ENCODE assay signal across 28 cellular contexts in the genomic region with DNA sequence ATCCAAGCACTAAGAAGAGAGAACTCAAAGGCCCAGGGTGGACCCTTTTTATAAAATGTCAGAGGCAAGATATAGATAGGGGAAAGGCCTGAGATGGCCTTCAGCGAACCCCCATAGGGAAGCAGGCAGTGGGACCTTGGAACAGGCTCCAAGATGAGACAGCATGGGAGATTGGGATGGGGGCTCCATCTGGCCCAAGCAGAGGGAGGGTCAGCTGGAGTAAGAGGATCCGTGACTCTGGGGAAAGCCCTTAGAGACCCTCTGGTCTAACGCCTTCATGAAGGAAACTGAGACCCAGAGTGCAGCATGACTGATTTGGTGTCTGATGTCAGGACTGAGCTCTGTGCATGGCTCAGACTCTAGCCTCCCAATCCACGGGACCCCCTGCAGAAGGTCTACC. TPM values are rescaled to one million over a fixed set of nuclear protein-coding genes. Genes with fewer than 3 reads are reported as not detected.
"Had no signal": no experiment of that assay in that cellular context is flagged by ENCODE, and none has a peak within 500 bp of the region (broad histone marks: within the 10 kb centered on the region; RNA-seq: fewer than 3 reads in every experiment).

No MANE protein-coding gene starts in this region.

- DNase-seq: colonic mucosa; cortex of kidney; effector CD8-positive, alpha-beta T cell; effector memory CD8-positive, alpha-beta T cell; endodermal cell; erythroblast; esophagus squamous epithelium; foreskin fibroblast; foreskin melanocyte; gastrocnemius medialis; glutamatergic neuron; head of caudate nucleus; heart right ventricle; hippocampal formation; immature natural killer cell; islet precursor cell; left cardiac atrium; left lung; left ventricle myocardium superior; lower lobe of right lung; mesenchymal stem cell; naive B cell had no signal

- H3K36me3 ChIP-seq: colonic mucosa, esophagus squamous epithelium, gastrocnemius medialis, heart right ventricle, left lung, lower lobe of right lung had no signal

- ATAC-seq: effector memory CD8-positive, alpha-beta T cell; gastrocnemius medialis; heart right ventricle; left cardiac atrium; left lung; left ventricle myocardium superior; lower lobe of right lung; mucosa of descending colon; naive thymus-derived CD8-positive, alpha-beta T cell had no signal

- H3K4me3 ChIP-seq: colonic mucosa, esophagus squamous epithelium, gastrocnemius medialis, heart right ventricle, left lung, lower lobe of right lung, mucosa of descending colon had no signal

- H3K4me1 ChIP-seq: colonic mucosa, gastrocnemius medialis, heart right ventricle, left lung, lower lobe of right lung had no signal

- H3K27me3 ChIP-seq: colonic mucosa had no signal

- H3K27ac ChIP-seq: colonic mucosa, esophagus squamous epithelium, gastrocnemius medialis, heart right ventricle, left lung, lower lobe of right lung had no signal

- FAIRE-seq: endometrium had no signal

- H3K9me3 ChIP-seq: colonic mucosa, esophagus squamous epithelium, gastrocnemius medialis, heart right ventricle, left lung, lower lobe of right lung, mucosa of descending colon had no signal

RNA-seq across cellular contexts. Expression of a gene that starts 30.8 kb away (rescaled TPM):
- total RNA-seq: glomerular endothelial cell; left ventricle myocardium superior; lower leg skin; lower lobe of right lung; mucosa of descending colon; myocyte; naive thymus-derived CD8-positive, alpha-beta T cell had no signal
- polyA plus RNA-seq: immature natural killer cell had no signal
